In the genomic region with DNA sequence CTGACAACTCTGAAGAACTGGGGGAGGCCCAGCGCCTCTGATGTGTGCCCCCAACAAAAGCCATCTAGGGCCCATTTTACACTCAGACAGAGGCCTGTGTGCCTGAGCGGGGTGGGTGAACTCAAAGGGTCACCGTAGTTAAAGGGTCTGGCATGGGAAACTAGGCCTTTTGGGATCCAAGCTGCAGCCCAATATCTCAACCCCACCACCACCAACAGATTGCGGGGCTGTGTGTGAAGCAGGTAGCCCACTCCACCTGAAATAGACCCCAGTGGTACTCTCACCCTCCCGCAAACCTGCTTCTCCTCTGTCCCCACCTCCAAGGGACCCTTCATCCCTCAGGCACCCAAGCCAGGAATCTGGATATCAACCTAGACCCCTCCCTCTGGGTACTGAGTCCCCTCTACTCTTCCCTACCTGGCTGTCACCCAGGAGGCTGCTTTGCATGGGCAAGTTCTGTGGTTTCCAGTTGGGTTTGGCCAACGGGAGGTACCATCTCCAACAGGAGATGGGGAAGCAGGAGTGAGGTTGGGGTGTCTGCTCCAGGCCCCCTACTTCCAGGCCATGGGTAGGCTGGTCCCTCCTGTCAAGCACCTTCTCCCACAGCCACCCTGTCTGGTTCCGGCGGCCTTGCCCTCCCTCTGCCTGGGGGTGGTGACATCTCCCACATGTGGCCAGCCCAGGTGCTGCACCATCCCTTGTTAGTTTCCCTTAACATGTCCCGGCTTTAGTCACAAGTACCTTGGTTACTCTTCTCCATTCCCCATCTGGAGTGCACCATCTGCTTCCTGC, we compare ENCODE assay signal across 13 cellular contexts. TPM values are rescaled to one million over a fixed set of nuclear protein-coding genes. Genes with fewer than 3 reads are reported as not detected.
DNase-seq lines count a peak whose midpoint lies in the region; ATAC-seq and TF ChIP-seq lines count a peak whose summit lies in the region.
"Had no signal": no experiment of that assay in that cellular context is flagged by ENCODE, and none has a peak within 500 bp of the region (broad histone marks: within the 10 kb centered on the region; RNA-seq: fewer than 3 reads in every experiment).

No MANE protein-coding gene starts in this region.

- POLR2A ChIA-PET in OCI-LY7 (lab: Charles Lee) = no interaction called here

- no peak overlapping the region for H3K4me3 Mint-ChIP-seq in GM23338
- H3K4me3 Mint-ChIP-seq: effector memory CD8-positive, alpha-beta T cell had no signal

- H3K9me3 ChIP-seq in BLaER1 (no peaks in the 10 kb centered on the region), OCI-LY7 (ENCODE audit: low read length) (no peaks in the 10 kb centered on the region; the same call in 1 of the 2 replicates)

- TF ChIP-seq CTCF in GM23338 (conservative IDR thresholded peaks at IDR 0.05; ENCODE audit: low read depth in 2 of 2) = peak in 1 of 2 experiments; percentile 52; a peak in 3 of 4 replicates
- TF ChIP-seq CTCF in OCI-LY7 (conservative IDR thresholded peaks at IDR 0.05; ENCODE audit: low read length) = peak; percentile 24; the same call in 1 of the 2 replicates
- no peak for TF ChIP-seq CTCF in foreskin fibroblast (IDR thresholded peaks at IDR 0.05; ENCODE audit: low read depth, low read length)

- H4K20me1 ChIP-seq in BLaER1 = no peaks in the 10 kb centered on the region
- no peaks in the 10 kb centered on the region for H4K20me1 ChIP-seq in GM23338 (replicated peaks; ENCODE audit: insufficient read depth)
- H4K20me1 ChIP-seq in OCI-LY7 (ENCODE audit: insufficient read depth, low read length) = no peaks in the 10 kb centered on the region

- intact Hi-C loops in OCI-LY7 (cut with micrococcal nuclease; ENCODE audit: unreplicated experiment) = no loop called here

- H2AFZ ChIP-seq in GM23338 (no peak overlapping the region), OCI-LY7 (ENCODE audit: low read length) (no peak overlapping the region)

- BruUV-seq in OCI-LY7 (replicated peaks; lab: Mats Ljungman, UMichigan) = no TSS peak

- no peaks in the 10 kb centered on the region; the same call in 2 of the 3 replicates for H3K9me3 Mint-ChIP-seq in GM23338

- CTCF ChIA-PET in OCI-LY7 (lab: Charles Lee; ENCODE audit: unreplicated experiment) = no interaction called here

- H3K79me2 ChIP-seq in GM23338 (replicated peaks; ENCODE audit: insufficient read depth) (no peaks in the 10 kb centered on the region), OCI-LY7 (ENCODE audit: insufficient read depth, low read depth, low read length) (no peaks in the 10 kb centered on the region)

- no peaks in the 10 kb centered on the region for H3F3A ChIP-seq in GM23338 (replicated peaks; ENCODE audit: low read depth)

- peak overlapping the region; percentile 45 for H3K4me2 ChIP-seq in BLaER1
- H3K4me2 ChIP-seq in GM23338 = no peak overlapping the region
- H3K4me2 ChIP-seq in OCI-LY7 (ENCODE audit: low read length) = no peak overlapping the region

- DNase-seq in GM23338 (ENCODE audit: low spot score) (peak; percentile 32), OCI-LY7 (ENCODE audit: low spot score) (peak; percentile 17), iPS-NIHi11 (ENCODE audit: low spot score) (peak; percentile 56), foreskin fibroblast (no peak), NOMO-1 (lab: John Stamatoyannopoulos, UW; ENCODE audit: unreplicated experiment in 2 of 2) (no peak), DMS79 (lab: John Stamatoyannopoulos, UW) (no peak)
- DNase-seq: effector memory CD8-positive, alpha-beta T cell; NCI-H1930; PC-3; T-helper 2 cell had no signal

- H3K27me3 Mint-ChIP-seq in GM23338 (ENCODE audit: insufficient read depth, low read depth, poor library complexity) = peaks cover 34% of the 10 kb centered on the region

- H3K36me3 ChIP-seq in BLaER1 (no peaks in the 10 kb centered on the region), GM23338 (ENCODE audit: insufficient read depth) (no peaks in the 10 kb centered on the region), OCI-LY7 (ENCODE audit: insufficient read depth, low read length) (no peaks in the 10 kb centered on the region)
- H3K36me3 ChIP-seq: ascending aorta had no signal

- H3K27me3 ChIP-seq in BLaER1 = no peaks in the 10 kb centered on the region
- no peaks in the 10 kb centered on the region for H3K27me3 ChIP-seq in GM23338 (ENCODE audit: insufficient read depth)
- H3K27me3 ChIP-seq: ascending aorta had no signal

- H3K36me3 Mint-ChIP-seq in GM23338 (ENCODE audit: low read depth) = no peaks in the 10 kb centered on the region

- no peak overlapping the region for H3K9ac ChIP-seq in BLaER1

- H3K9me2 ChIP-seq in GM23338 (ENCODE audit: insufficient read depth) = no peaks in the 10 kb centered on the region
- no peaks in the 10 kb centered on the region for H3K9me2 ChIP-seq in OCI-LY7 (ENCODE audit: insufficient read depth, low read length)

- peaks cover 49% of the 10 kb centered on the region for H3K4me1 ChIP-seq in BLaER1
- H3K4me1 ChIP-seq in GM23338 (ENCODE audit: insufficient read depth) = no peaks in the 10 kb centered on the region
- peaks cover 4% of the 10 kb centered on the region for H3K4me1 ChIP-seq in OCI-LY7 (ENCODE audit: insufficient read depth, low read length, poor library complexity, severe bottlenecking)
- H3K4me1 ChIP-seq: ascending aorta had no signal

- H3K4me3 ChIP-seq in BLaER1 (no peak overlapping the region), GM23338 (no peak overlapping the region), OCI-LY7 (ENCODE audit: low read depth, low read length, poor library complexity, severe bottlenecking) (no peak overlapping the region), foreskin fibroblast (ENCODE audit: low read depth in 1 of 2, low read length in 2 of 2) (no peak overlapping the region)
- H3K4me3 ChIP-seq: ascending aorta had no signal

- no peaks in the 10 kb centered on the region; the same call in 2 of the 3 replicates for H3K4me1 Mint-ChIP-seq in GM23338

- ATAC-seq in GM23338 (peak; percentile 84), HG02981 (IDR thresholded peaks at IDR 0.05; ENCODE audit: unreplicated experiment) (no peak)
- ATAC-seq: effector memory CD8-positive, alpha-beta T cell; PC-3 had no signal

- H3K27ac ChIP-seq in BLaER1 (no peak overlapping the region), GM23338 (ENCODE audit: low read depth) (no peak overlapping the region), OCI-LY7 (ENCODE audit: low read depth, low read length, poor library complexity, severe bottlenecking) (no peak overlapping the region)
- H3K27ac ChIP-seq: ascending aorta had no signal

- H3K27ac Mint-ChIP-seq in GM23338 = no peak overlapping the region
- H3K27ac Mint-ChIP-seq: effector memory CD8-positive, alpha-beta T cell had no signal

TF ChIP-seq in GM23338, 12 proteins besides CTCF, POLR2A, EP300 and RAD21 (continues in another document):
- TF ChIP-seq EZH2 (IDR thresholded peaks at IDR 0.05; ENCODE audit: low read depth, unreplicated experiment) = no peak
- no peak for TF ChIP-seq NANOG (IDR thresholded peaks at IDR 0.05; ENCODE audit: borderline replicate concordance)
- no peak for TF ChIP-seq EZH2phosphoT487 (IDR thresholded peaks at IDR 0.05; ENCODE audit: unreplicated experiment)
- no peak for TF ChIP-seq JUNB (IDR thresholded peaks at IDR 0.05; ENCODE audit: unreplicated experiment)
- TF ChIP-seq, protein P1, sequence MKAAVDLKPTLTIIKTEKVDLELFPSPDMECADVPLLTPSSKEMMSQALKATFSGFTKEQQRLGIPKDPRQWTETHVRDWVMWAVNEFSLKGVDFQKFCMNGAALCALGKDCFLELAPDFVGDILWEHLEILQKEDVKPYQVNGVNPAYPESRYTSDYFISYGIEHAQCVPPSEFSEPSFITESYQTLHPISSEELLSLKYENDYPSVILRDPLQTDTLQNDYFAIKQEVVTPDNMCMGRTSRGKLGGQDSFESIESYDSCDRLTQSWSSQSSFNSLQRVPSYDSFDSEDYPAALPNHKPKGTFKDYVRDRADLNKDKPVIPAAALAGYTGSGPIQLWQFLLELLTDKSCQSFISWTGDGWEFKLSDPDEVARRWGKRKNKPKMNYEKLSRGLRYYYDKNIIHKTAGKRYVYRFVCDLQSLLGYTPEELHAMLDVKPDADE (IDR thresholded peaks at IDR 0.05) = no peak
- TF ChIP-seq STAT1 (IDR thresholded peaks at IDR 0.05; ENCODE audit: unreplicated experiment) = no peak
- no peak for TF ChIP-seq ZNF331 (CRISPR knock-in tag; IDR thresholded peaks at IDR 0.05; ENCODE audit: low read depth)
- no peak for TF ChIP-seq CREB1 (CRISPR knock-in tag; IDR thresholded peaks at IDR 0.05; ENCODE audit: low read depth)
- TF ChIP-seq ZNF114 (CRISPR knock-in tag; IDR thresholded peaks at IDR 0.05) = no peak
- TF ChIP-seq POLR2AphosphoS5 (IDR thresholded peaks at IDR 0.05; ENCODE audit: low read depth) = no peak

RNA-seq across cellular contexts. Expression of a gene that starts 35.2 kb away (rescaled TPM):
- 71.1 and 72.4 TPM in 2 replicates for total RNA-seq in GM23338 (2014; rRNA removed; shearing (Covaris generic))
- 27.8 and 28.3 TPM in 2 replicates for polyA plus RNA-seq in GM23338 (2016; fragmentation: Nextera tagmentation; extraction: Ambion mirVana)
- 57.5 and 65.6 TPM in 2 replicates for total RNA-seq in OCI-LY7 (2014; rRNA removed; shearing (Covaris generic))
- total RNA-seq in OCI-LY7 (2022) = 67.5 and 70.0 TPM in 2 replicates

Comparison
In these comparisons a context has a peak if more than half of its experiments do, and no peak if none do; other contexts are left out.
1. DNase-seq: peak in GM23338 (single experiment), OCI-LY7 (single experiment) and iPS-NIHi11 (single experiment); none in foreskin fibroblast (0 of 2), NOMO-1 (0 of 2) and DMS79 (single experiment).